Comparison of ENCODE assay signal across 8 cellular contexts in the genomic region with DNA sequence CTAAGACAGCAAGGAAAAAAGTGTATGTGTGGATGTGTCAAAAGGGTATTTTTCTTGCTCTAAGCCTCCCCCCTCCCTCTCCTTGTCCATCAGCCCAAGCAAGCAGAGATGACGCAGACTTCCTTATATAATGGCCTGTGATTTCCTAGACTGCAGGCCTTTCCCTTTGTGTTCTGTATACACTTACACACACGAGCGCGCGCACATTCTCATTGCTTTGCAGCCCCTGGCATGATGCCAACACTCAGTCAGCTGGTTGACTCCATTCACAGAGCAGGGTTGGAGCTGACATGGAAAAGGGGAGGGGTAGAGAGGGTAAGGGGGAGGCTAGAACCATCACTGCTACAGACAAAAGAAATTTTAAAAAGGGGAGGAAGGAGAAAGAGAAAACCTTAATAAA. TPM values are rescaled to one million over a fixed set of nuclear protein-coding genes. Genes with fewer than 3 reads are reported as not detected.
DNase-seq lines count a peak whose midpoint lies in the region; FAIRE-seq and TF ChIP-seq lines count a peak whose summit lies in the region.

No MANE protein-coding gene starts in this region.

- intact Hi-C loops in OCI-LY7 (cut with micrococcal nuclease; ENCODE audit: unreplicated experiment) = no loop called here

- no peaks in the 10 kb centered on the region for H3K9me3 ChIP-seq in OCI-LY7 (ENCODE audit: low read length)

- no peak overlapping the region; the same call in 1 of the 2 replicates for H3K4me2 ChIP-seq in OCI-LY7 (ENCODE audit: low read length)

- H3K4me1 ChIP-seq in OCI-LY7 (ENCODE audit: insufficient read depth, low read length, poor library complexity, severe bottlenecking) = peaks cover 30% of the 10 kb centered on the region

- CTCF ChIA-PET in OCI-LY7 (lab: Charles Lee; ENCODE audit: unreplicated experiment) = no interaction called here

- H3K36me3 Mint-ChIP-seq in neural crest cell (ENCODE audit: low read depth) = no peaks in the 10 kb centered on the region
- H3K36me3 Mint-ChIP-seq in chondrocyte (ENCODE audit: low read depth) = no peaks in the 10 kb centered on the region

- no peak for FAIRE-seq in urothelium cell line (lab: Jason Lieb, UNC)

- POLR2A ChIA-PET in OCI-LY7 (lab: Charles Lee) = no interaction called here

- DNase-seq in D341Med (ENCODE audit: low spot score) = peak; percentile 76
- peak; percentile 98 for DNase-seq in NCI-H2029 (lab: John Stamatoyannopoulos, UW)
- peak; percentile 2 to 15 for DNase-seq in activated CD4-positive, alpha-beta T cell treated with anti-CD3 and anti-CD28 coated beads, Interleukin-2, amount 50 U/mL, for 4 hours
- DNase-seq in fibroblast of the aortic adventitia (ENCODE audit: low read depth) = peak; percentile 94
- peak; percentile 49 for DNase-seq in neural crest cell (ENCODE audit: low read depth, low spot score)
- DNase-seq in urothelium cell line (ENCODE audit: low spot score) = peak; percentile 20
- no peak for DNase-seq in OCI-LY7 (ENCODE audit: low spot score)
- DNase-seq in chondrocyte (ENCODE audit: low spot score) = no peak

- H4K20me1 ChIP-seq in OCI-LY7 (ENCODE audit: insufficient read depth, low read length) = peaks cover 22% of the 10 kb centered on the region; the same call in 1 of the 2 replicates

- no peak overlapping the region for H2AFZ ChIP-seq in OCI-LY7 (ENCODE audit: low read length)

- peaks cover 86% of the 10 kb centered on the region for H3K79me2 ChIP-seq in OCI-LY7 (ENCODE audit: insufficient read depth, low read depth, low read length)

- H3K27me3 Mint-ChIP-seq in neural crest cell (ENCODE audit: low read depth) (no peaks in the 10 kb centered on the region), chondrocyte (ENCODE audit: low read depth) (no peaks in the 10 kb centered on the region)

- H3K4me3 ChIP-seq in fibroblast of the aortic adventitia (ENCODE audit: low read depth, low read length) = peak overlapping the region; percentile 49
- H3K4me3 ChIP-seq in OCI-LY7 (ENCODE audit: low read depth, low read length, poor library complexity, severe bottlenecking) = no peak overlapping the region

- BruUV-seq in OCI-LY7 (replicated peaks; lab: Mats Ljungman, UMichigan) = no TSS peak

- H3K36me3 ChIP-seq in OCI-LY7 (ENCODE audit: insufficient read depth, low read length) = peaks cover 20% of the 10 kb centered on the region

- H3K9me3 Mint-ChIP-seq in neural crest cell (no peaks in the 10 kb centered on the region), chondrocyte (ENCODE audit: low read depth) (no peaks in the 10 kb centered on the region)

- H3K4me3 Mint-ChIP-seq in neural crest cell (no peak overlapping the region), chondrocyte (ENCODE audit: unreplicated experiment) (no peak overlapping the region)

- H3K27ac ChIP-seq in OCI-LY7 (ENCODE audit: low read depth, low read length, poor library complexity, severe bottlenecking) = no peak overlapping the region

- H3K4me1 Mint-ChIP-seq in neural crest cell (peaks cover 8% of the 10 kb centered on the region), chondrocyte (ENCODE audit: low read depth) (peaks cover 2% of the 10 kb centered on the region)

- no peaks in the 10 kb centered on the region for H3K9me2 ChIP-seq in OCI-LY7 (ENCODE audit: insufficient read depth, low read length)

- H3K27ac Mint-ChIP-seq in neural crest cell (ENCODE audit: unreplicated experiment) (no peak overlapping the region), chondrocyte (ENCODE audit: unreplicated experiment) (no peak overlapping the region)

- TF ChIP-seq CTCF in fibroblast of the aortic adventitia (IDR thresholded peaks at IDR 0.05; ENCODE audit: insufficient read depth, low read length) (no peak), neural crest cell (conservative IDR thresholded peaks at IDR 0.05) (no peak), OCI-LY7 (conservative IDR thresholded peaks at IDR 0.05; ENCODE audit: low read length) (no peak), chondrocyte (IDR thresholded peaks at IDR 0.05) (no peak)

RNA-seq across cellular contexts. Expression of gene GATAD2B, which starts 41.8 kb away (rescaled TPM):
- total RNA-seq in fibroblast of the aortic adventitia (ENCODE audit: low replicate concordance) (8.0 and 11.3 TPM in 2 replicates), neural crest cell (49.7 and 52.5 TPM in 2 replicates), OCI-LY7 (2022) (65.2 and 77.9 TPM in 2 replicates), chondrocyte (46.4 to 48.1 TPM (median 47.0 TPM) in 3 replicates)
- total RNA-seq in OCI-LY7 (2014; rRNA removed; shearing (Covaris generic)) = 7.7 and 11.2 TPM in 2 replicates

Comparison
In these comparisons a context has a peak if more than half of its experiments do, and no peak if none do; other contexts are left out.
1. DNase-seq: peak in D341Med (single experiment), NCI-H2029 (single experiment), activated CD4-positive, alpha-beta T cell treated with anti-CD3 and anti-CD28 coated beads, Interleukin-2, amount 50 U/mL, for 4 hours (2 of 2), fibroblast of the aortic adventitia (single experiment), neural crest cell (single experiment) and urothelium cell line (single experiment); none in OCI-LY7 (single experiment) and chondrocyte (single experiment).